Comparison of ENCODE assay signal across 16 cellular contexts in the genomic region with DNA sequence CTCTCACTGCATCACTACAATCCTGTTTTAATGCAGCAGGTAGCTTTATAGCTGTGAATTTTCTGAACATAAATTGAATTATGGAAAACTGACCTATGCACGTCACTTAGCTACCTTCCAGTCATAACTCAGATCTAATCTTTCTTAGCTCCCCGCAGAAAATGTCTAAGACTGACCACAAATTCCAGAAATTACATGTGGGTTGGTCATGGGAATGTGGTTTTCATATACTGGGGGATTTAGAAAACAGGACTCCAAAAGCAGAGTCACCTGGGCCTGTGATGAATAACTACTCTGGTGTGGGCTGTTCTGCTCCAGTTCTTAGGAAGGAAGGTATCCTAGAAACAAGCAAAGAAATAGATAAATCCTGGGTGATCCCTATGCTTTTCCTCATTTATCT.
A peak's percentile ranks its signal among the peaks of the same experiment; 100 is the strongest.
DNase-seq lines count a peak whose midpoint lies in the region; ATAC-seq, FAIRE-seq and TF ChIP-seq lines count a peak whose summit lies in the region.
"Had no signal": no experiment of that assay in that cellular context is flagged by ENCODE, and none has a peak within 500 bp of the region (broad histone marks: within the 10 kb centered on the region; RNA-seq: fewer than 3 reads in every experiment).

No MANE protein-coding gene starts in this region.

- no peaks in the 10 kb centered on the region for H3K27me3 Mint-ChIP-seq in stimulated activated naive B cell treated with anti-CD40 and anti-IgM and Interleukin-4, amounts not matched to agents 10 μg/mL and 1 μg/mL and 100 μg/mL, for 72 hours
- no peaks in the 10 kb centered on the region for H3K27me3 Mint-ChIP-seq in type B pancreatic cell

- no peaks in the 10 kb centered on the region for H3K36me3 Mint-ChIP-seq in stimulated activated naive B cell treated with anti-CD40 and anti-IgM and Interleukin-4, amounts not matched to agents 10 μg/mL and 1 μg/mL and 100 μg/mL, for 72 hours
- H3K36me3 Mint-ChIP-seq in type B pancreatic cell: no peaks in the 10 kb centered on the region

- no peak overlapping the region for H2AFZ ChIP-seq in HepG2 (ENCODE audit: low read length)

- H3K27ac Mint-ChIP-seq in stimulated activated naive B cell treated with anti-CD40 and anti-IgM and Interleukin-4, amounts not matched to agents 10 μg/mL and 1 μg/mL and 100 μg/mL, for 72 hours: no peak overlapping the region
- H3K27ac Mint-ChIP-seq in type B pancreatic cell: no peak overlapping the region

- intact Hi-C loops in HepG2 (cut with micrococcal nuclease; ENCODE audit: unreplicated experiment): no loop called here

- H3K4me3 ChIP-seq in astrocyte of the spinal cord (ENCODE audit: low read depth, low read length): no peak overlapping the region
- no peak overlapping the region for H3K4me3 ChIP-seq in HepG2 (replicated peaks in 1 of 3; ENCODE audit: insufficient read depth in 1 of 3, low read depth in 2 of 3, low read length in 3 of 3)
- H3K4me3 ChIP-seq: BLaER1 treated with 17β-estradiol and CSF1 and Interleukin-3, amounts not matched to agents 10 nM and 100 nM; uterus had no signal

- no peaks in the 10 kb centered on the region for H3K9me3 ChIP-seq in HepG2 (ENCODE audit: low read length)
- H3K9me3 ChIP-seq: BLaER1 treated with 17β-estradiol and CSF1 and Interleukin-3, amounts not matched to agents 10 nM and 100 nM; uterus had no signal

- no peaks in the 10 kb centered on the region for H3K27me3 ChIP-seq in HepG2 (ENCODE audit: control insufficient read depth in 1 of 2, insufficient read depth in 2 of 2, low read length in 2 of 2)
- H3K27me3 ChIP-seq: BLaER1 treated with 17β-estradiol and CSF1 and Interleukin-3, amounts not matched to agents 10 nM and 100 nM; uterus had no signal

- 0% methylated on average over 2 of the region's 2 CpGs for WGBS in HepG2 (ENCODE audit: low lambda C conversion rate)

- H3K4me3 Mint-ChIP-seq in stimulated activated naive B cell treated with anti-CD40 and anti-IgM and Interleukin-4, amounts not matched to agents 10 μg/mL and 1 μg/mL and 100 μg/mL, for 72 hours: no peak overlapping the region
- H3K4me3 Mint-ChIP-seq in type B pancreatic cell: no peak overlapping the region

- H3K27ac ChIP-seq in HepG2 (ENCODE audit: extremely low read length, insufficient read depth, low read length): no peak overlapping the region
- H3K27ac ChIP-seq: BLaER1 treated with 17β-estradiol and CSF1 and Interleukin-3, amounts not matched to agents 10 nM and 100 nM; uterus had no signal

- H3K9me3 Mint-ChIP-seq in stimulated activated naive B cell treated with anti-CD40 and anti-IgM and Interleukin-4, amounts not matched to agents 10 μg/mL and 1 μg/mL and 100 μg/mL, for 72 hours: peaks cover 4 to 7% of the 10 kb centered on the region in 2 donors
- no peaks in the 10 kb centered on the region for H3K9me3 Mint-ChIP-seq in type B pancreatic cell

- TF ChIP-seq POLR2A in HepG2 (IDR thresholded peaks at IDR 0.05; ENCODE audit: insufficient read depth in 1 of 2, low read depth in 2 of 2, low read length in 2 of 2): no peak

- H3K4me1 Mint-ChIP-seq in stimulated activated naive B cell treated with anti-CD40 and anti-IgM and Interleukin-4, amounts not matched to agents 10 μg/mL and 1 μg/mL and 100 μg/mL, for 72 hours: no peaks in the 10 kb centered on the region
- no peaks in the 10 kb centered on the region for H3K4me1 Mint-ChIP-seq in type B pancreatic cell (ENCODE audit: unreplicated experiment)

- H3K9ac ChIP-seq in HepG2 (ENCODE audit: insufficient read depth, low read depth, low read length): no peak overlapping the region
- H3K9ac ChIP-seq: BLaER1 treated with 17β-estradiol and CSF1 and Interleukin-3, amounts not matched to agents 10 nM and 100 nM had no signal

- no peak for TF ChIP-seq EP300 in HepG2 (IDR thresholded peaks at IDR 0.05; ENCODE audit: low read depth in 2 of 2, low read length in 2 of 2)
- no peak for TF ChIP-seq EP300 in HepG2 (CRISPR knock-in tag; IDR thresholded peaks at IDR 0.05; ENCODE audit: borderline replicate concordance)

- no peaks in the 10 kb centered on the region for H3K79me2 ChIP-seq in HepG2 (ENCODE audit: insufficient read depth, low read length)

- POLR2A ChIA-PET in HepG2 (lab: Yijun Ruan, JAX): no interaction called here

- no peak for FAIRE-seq in HepG2 (lab: Jason Lieb, UNC)
- FAIRE-seq: endometrium, H1, small intestine had no signal

- no TSS peak for BruUV-seq in HepG2 (replicated peaks; lab: Mats Ljungman, UMichigan)

- DNase-seq in AG20443 (ENCODE audit: low spot score) (peak; percentile 7), M059J (ENCODE audit: low read depth) (peak; percentile 91), astrocyte of the spinal cord (ENCODE audit: low read depth, low spot score) (peak; percentile 92), kidney glomerular epithelial cell (lab: John Stamatoyannopoulos, UW) (peak; percentile 98), GM20000 (ENCODE audit: low spot score) (no peak), HepG2 (ENCODE audit: low spot score) (no peak), type B pancreatic cell (ENCODE audit: extremely low spot score, unreplicated experiment) (no peak)
- DNase-seq in stimulated activated naive B cell treated with anti-CD40 and anti-IgM and Interleukin-4, amounts not matched to agents 10 μg/mL and 1 μg/mL and 100 μg/mL, for 72 hours: no peak
- DNase-seq: activated CD8-positive, alpha-beta memory T cell treated with anti-CD3 and anti-CD28 coated beads, Interleukin-2, amount 50 U/mL, for 4 hours; KBM-7; NCI-H2081; small intestine; uterus had no signal

- ATAC-seq in HepG2: no peak
- no peak for ATAC-seq in stimulated activated naive B cell treated with anti-CD40 and anti-IgM and Interleukin-4, amounts not matched to agents 10 μg/mL and 1 μg/mL and 100 μg/mL, for 72 hours (replicated peaks)

- in situ Hi-C loops in astrocyte of the spinal cord (cut with HindIII; ENCODE audit: low sequenced_read_pairs) (no loop called here), HepG2 (cut with HindIII; ENCODE audit: extremely low pct_ligation_motif_present, low pct_unique_long_range_greater_than_20kb) (no loop called here)

- TF ChIP-seq RAD21 in HepG2 (CRISPR knock-in tag; IDR thresholded peaks at IDR 0.05): no peak

- H3K4me2 ChIP-seq in HepG2 (ENCODE audit: low read depth, low read length): no peak overlapping the region
- H3K4me2 ChIP-seq: BLaER1 treated with 17β-estradiol and CSF1 and Interleukin-3, amounts not matched to agents 10 nM and 100 nM had no signal

- CTCF ChIA-PET in HepG2 (lab: Yijun Ruan, JAX; ENCODE audit: low intra/inter-chr PET ratio, low total read pairs): no interaction called here

- H3K36me3 ChIP-seq in HepG2 (replicated peaks in 1 of 2; ENCODE audit: control insufficient read depth in 1 of 2, insufficient read depth in 2 of 2, low read length in 2 of 2): no peaks in the 10 kb centered on the region
- H3K36me3 ChIP-seq: BLaER1 treated with 17β-estradiol and CSF1 and Interleukin-3, amounts not matched to agents 10 nM and 100 nM; uterus had no signal

- H3K4me1 ChIP-seq in HepG2 (ENCODE audit: insufficient read depth, low read length): no peaks in the 10 kb centered on the region
- H3K4me1 ChIP-seq: BLaER1 treated with 17β-estradiol and CSF1 and Interleukin-3, amounts not matched to agents 10 nM and 100 nM; uterus had no signal

- no peak for TF ChIP-seq CTCF in astrocyte of the spinal cord (IDR thresholded peaks at IDR 0.05; ENCODE audit: low read depth, low read length)
- TF ChIP-seq CTCF in GM20000 (IDR thresholded peaks at IDR 0.05; ENCODE audit: extremely low read depth, missing control alignments): no peak
- no peak for TF ChIP-seq CTCF in HepG2 (CRISPR knock-in tag; IDR thresholded peaks at IDR 0.05)
- TF ChIP-seq CTCF in type B pancreatic cell (conservative IDR thresholded peaks at IDR 0.05): no peak

- H4K20me1 ChIP-seq in HepG2 (ENCODE audit: insufficient read depth, low read length): no peaks in the 10 kb centered on the region
- H4K20me1 ChIP-seq: BLaER1 treated with 17β-estradiol and CSF1 and Interleukin-3, amounts not matched to agents 10 nM and 100 nM had no signal

TF ChIP-seq in HepG2, 621 proteins besides CTCF, POLR2A, EP300 and RAD21:
- TF ChIP-seq RFX3 (CRISPR knock-in tag; IDR thresholded peaks at IDR 0.05): no peak
- no peak for TF ChIP-seq YY1 (IDR thresholded peaks at IDR 0.05; ENCODE audit: insufficient read depth, insufficient replicate concordance, low read depth, low read length)
- TF ChIP-seq ZNF160 (CRISPR knock-in tag; IDR thresholded peaks at IDR 0.05): no peak
- TF ChIP-seq MXD4 (CRISPR knock-in tag; IDR thresholded peaks at IDR 0.05): no peak
- TF ChIP-seq MEIS2 (CRISPR knock-in tag; IDR thresholded peaks at IDR 0.05): no peak
- no peak for TF ChIP-seq ZNF737 (CRISPR knock-in tag; IDR thresholded peaks at IDR 0.05; ENCODE audit: borderline replicate concordance)
- no peak for TF ChIP-seq RARA (CRISPR knock-in tag; IDR thresholded peaks at IDR 0.05)
- TF ChIP-seq ZNF703 (CRISPR knock-in tag; IDR thresholded peaks at IDR 0.05; ENCODE audit: borderline replicate concordance): no peak
- no peak for TF ChIP-seq SMAD3 (CRISPR knock-in tag; IDR thresholded peaks at IDR 0.05)
- no peak for TF ChIP-seq KDM6A (CRISPR knock-in tag; IDR thresholded peaks at IDR 0.05; ENCODE audit: low read depth)
- no peak for TF ChIP-seq NCOR1 (IDR thresholded peaks at IDR 0.05; ENCODE audit: borderline replicate concordance, low read length)
- TF ChIP-seq, protein P1, sequence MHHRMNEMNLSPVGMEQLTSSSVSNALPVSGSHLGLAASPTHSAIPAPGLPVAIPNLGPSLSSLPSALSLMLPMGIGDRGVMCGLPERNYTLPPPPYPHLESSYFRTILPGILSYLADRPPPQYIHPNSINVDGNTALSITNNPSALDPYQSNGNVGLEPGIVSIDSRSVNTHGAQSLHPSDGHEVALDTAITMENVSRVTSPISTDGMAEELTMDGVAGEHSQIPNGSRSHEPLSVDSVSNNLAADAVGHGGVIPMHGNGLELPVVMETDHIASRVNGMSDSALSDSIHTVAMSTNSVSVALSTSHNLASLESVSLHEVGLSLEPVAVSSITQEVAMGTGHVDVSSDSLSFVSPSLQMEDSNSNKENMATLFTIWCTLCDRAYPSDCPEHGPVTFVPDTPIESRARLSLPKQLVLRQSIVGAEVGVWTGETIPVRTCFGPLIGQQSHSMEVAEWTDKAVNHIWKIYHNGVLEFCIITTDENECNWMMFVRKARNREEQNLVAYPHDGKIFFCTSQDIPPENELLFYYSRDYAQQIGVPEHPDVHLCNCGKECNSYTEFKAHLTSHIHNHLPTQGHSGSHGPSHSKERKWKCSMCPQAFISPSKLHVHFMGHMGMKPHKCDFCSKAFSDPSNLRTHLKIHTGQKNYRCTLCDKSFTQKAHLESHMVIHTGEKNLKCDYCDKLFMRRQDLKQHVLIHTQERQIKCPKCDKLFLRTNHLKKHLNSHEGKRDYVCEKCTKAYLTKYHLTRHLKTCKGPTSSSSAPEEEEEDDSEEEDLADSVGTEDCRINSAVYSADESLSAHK (CRISPR knock-in tag; IDR thresholded peaks at IDR 0.05; ENCODE audit: borderline replicate concordance): no peak
- TF ChIP-seq MTF1 (CRISPR knock-in tag; IDR thresholded peaks at IDR 0.05): no peak
- TF ChIP-seq ZNF207 (IDR thresholded peaks at IDR 0.05; ENCODE audit: borderline replicate concordance): no peak
- no peak for TF ChIP-seq NR3C1 (CRISPR knock-in tag; IDR thresholded peaks at IDR 0.05)
- no peak for TF ChIP-seq FOSL2 (CRISPR knock-in tag; IDR thresholded peaks at IDR 0.05)
TF ChIP-seq in HepG2: peak in this region for 0.

Comparison
In these comparisons a context has a peak if more than half of its experiments do, and no peak if none do; other contexts are left out.
1. DNase-seq: peak in AG20443 (single experiment), M059J (single experiment), astrocyte of the spinal cord (single experiment) and kidney glomerular epithelial cell (single experiment); none in GM20000 (single experiment), HepG2 (single experiment), stimulated activated naive B cell treated with anti-CD40 and anti-IgM and Interleukin-4, amounts not matched to agents 10 μg/mL and 1 μg/mL and 100 μg/mL, for 72 hours (single experiment) and type B pancreatic cell (single experiment).